Comparison of ENCODE assay signal across 8 cellular contexts in the genomic region with DNA sequence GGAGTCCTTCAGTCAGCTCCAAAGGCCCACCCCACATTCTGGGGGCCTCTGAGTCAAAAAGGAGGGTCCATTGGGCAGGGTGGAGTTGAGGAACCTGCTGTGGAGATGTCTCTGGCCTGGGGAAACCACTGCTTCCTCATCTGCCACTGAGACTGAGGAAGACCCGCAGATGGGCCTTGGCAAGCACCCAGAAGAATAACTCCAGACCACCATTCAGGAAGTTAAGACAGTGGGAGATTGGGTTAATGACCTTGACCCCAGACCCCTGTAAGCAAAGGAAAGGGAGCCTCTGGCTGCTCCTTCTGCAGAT. TPM values are rescaled to one million over a fixed set of nuclear protein-coding genes. Genes with fewer than 3 reads are reported as not detected.
A peak's percentile ranks its signal among the peaks of the same experiment; 100 is the strongest.
DNase-seq lines count a peak whose midpoint lies in the region; TF ChIP-seq lines count a peak whose summit lies in the region.
"Had no signal": no experiment of that assay in that cellular context is flagged by ENCODE, and none has a peak within 500 bp of the region (broad histone marks: within the 10 kb centered on the region; RNA-seq: fewer than 3 reads in every experiment).

No MANE protein-coding gene starts in this region.

- H3K9me3 ChIP-seq in MM.1S (replicated peaks; ENCODE audit: insufficient read depth, low read length): no peaks in the 10 kb centered on the region
- H3K9me3 ChIP-seq in osteoblast (ENCODE audit: low read depth, low read length): no peaks in the 10 kb centered on the region

- no peak overlapping the region for H3K27ac Mint-ChIP-seq in activated naive CD8-positive, alpha-beta T cell treated with anti-CD3 and anti-CD28 coated beads for 36 hours

- DNase-seq in GM06990 (ENCODE audit: extremely low read depth, insufficient read length): no peak
- no peak for DNase-seq in MM.1S
- DNase-seq in activated naive CD8-positive, alpha-beta T cell treated with anti-CD3 and anti-CD28 coated beads for 36 hours: no peak
- DNase-seq in osteoblast (ENCODE audit: insufficient read length, low spot score, missing footprints): no peak
- no peak for DNase-seq in activated effector memory CD4-positive, alpha-beta T cell treated with Interleukin-2 at 50 U/mL for 16 hours
- DNase-seq in NCI-H2107 (lab: John Stamatoyannopoulos, UW): no peak
- no peak for DNase-seq in foreskin fibroblast

- H3K36me3 Mint-ChIP-seq in activated naive CD8-positive, alpha-beta T cell treated with anti-CD3 and anti-CD28 coated beads for 36 hours: no peaks in the 10 kb centered on the region

- peak overlapping the region; percentile 49; the same call in 1 of the 2 replicates for H3K9ac ChIP-seq in MM.1S (ENCODE audit: low read length)

- H2AFZ ChIP-seq in MM.1S (ENCODE audit: low read length) (peak overlapping the region; percentile 67), osteoblast (ENCODE audit: low read length) (no peak overlapping the region)

- H3K4me1 ChIP-seq in MM.1S (ENCODE audit: low read length) (0 out of 2 replicates have a peak, but pooled peaks cover 3% of the 10 kb centered on the region), osteoblast (ENCODE audit: insufficient read depth, low read length) (peaks cover 20% of the 10 kb centered on the region)

- H3K9me2 ChIP-seq in MM.1S (replicated peaks; ENCODE audit: insufficient read depth, low read length): no peaks in the 10 kb centered on the region

- H3K27ac ChIP-seq in MM.1S (ENCODE audit: low read length) (no peak overlapping the region), osteoblast (ENCODE audit: low read depth, low read length) (no peak overlapping the region)

- H3K27me3 ChIP-seq in GM06990 (replicated peaks; ENCODE audit: control insufficient read depth, insufficient read depth, low read length): no peaks in the 10 kb centered on the region
- H3K27me3 ChIP-seq in MM.1S (replicated peaks; ENCODE audit: insufficient read depth, low read length): no peaks in the 10 kb centered on the region
- H3K27me3 ChIP-seq in osteoblast (ENCODE audit: insufficient read depth, low read length): peaks cover 22% of the 10 kb centered on the region

- peaks cover 3% of the 10 kb centered on the region for H3K27me3 Mint-ChIP-seq in activated naive CD8-positive, alpha-beta T cell treated with anti-CD3 and anti-CD28 coated beads for 36 hours

- no peaks in the 10 kb centered on the region for H3F3A ChIP-seq in MM.1S (ENCODE audit: insufficient read depth, low read length)

- peak overlapping the region; percentile 86 for H3K4me2 ChIP-seq in MM.1S (ENCODE audit: low read depth, low read length)
- H3K4me2 ChIP-seq in osteoblast (ENCODE audit: insufficient read depth, low read length): peak overlapping the region; percentile 91

- H3K36me3 ChIP-seq in GM06990 (ENCODE audit: control insufficient read depth, insufficient read depth, low read length): no peaks in the 10 kb centered on the region
- no peaks in the 10 kb centered on the region for H3K36me3 ChIP-seq in MM.1S (replicated peaks; ENCODE audit: insufficient read depth, low read length)
- H3K36me3 ChIP-seq in osteoblast (ENCODE audit: insufficient read depth, low read length): no peaks in the 10 kb centered on the region

- H4K20me1 ChIP-seq in MM.1S (ENCODE audit: insufficient read depth, low read length) (no peaks in the 10 kb centered on the region), osteoblast (ENCODE audit: insufficient read depth, low read length) (no peaks in the 10 kb centered on the region)

- peaks cover 17% of the 10 kb centered on the region for H3K4me1 Mint-ChIP-seq in activated naive CD8-positive, alpha-beta T cell treated with anti-CD3 and anti-CD28 coated beads for 36 hours

- H3K4me3 Mint-ChIP-seq in activated naive CD8-positive, alpha-beta T cell treated with anti-CD3 and anti-CD28 coated beads for 36 hours: peak overlapping the region; percentile 81

- no peaks in the 10 kb centered on the region for H3K9me3 Mint-ChIP-seq in activated naive CD8-positive, alpha-beta T cell treated with anti-CD3 and anti-CD28 coated beads for 36 hours
- H3K9me3 Mint-ChIP-seq: neural crest cell had no signal

- no peak for TF ChIP-seq CTCF in GM06990 (IDR thresholded peaks at IDR 0.05; ENCODE audit: insufficient read depth, low read length, poor library complexity, severe bottlenecking)
- no peak for TF ChIP-seq CTCF in MM.1S (IDR thresholded peaks at IDR 0.05; ENCODE audit: low read length)
- no peak for TF ChIP-seq CTCF in osteoblast (IDR thresholded peaks at IDR 0.05; ENCODE audit: extremely low read depth, low read depth, low read length)
- TF ChIP-seq CTCF in foreskin fibroblast (IDR thresholded peaks at IDR 0.05; ENCODE audit: low read depth, low read length): no peak

- H3K4me3 ChIP-seq in GM06990 (replicated peaks; ENCODE audit: low read depth, low read length) (peak overlapping the region; percentile 59; the same call in 1 of the 2 replicates), MM.1S (ENCODE audit: low read length) (peak overlapping the region; percentile 63), osteoblast (ENCODE audit: insufficient read depth, low read length) (peak overlapping the region; percentile 69), foreskin fibroblast (ENCODE audit: low read depth in 1 of 2, low read length in 2 of 2) (peak overlapping the region in 1 of 2 donors; percentile 45)

- no peaks in the 10 kb centered on the region for H3K79me2 ChIP-seq in MM.1S (ENCODE audit: low read length)
- no peaks in the 10 kb centered on the region for H3K79me2 ChIP-seq in osteoblast (ENCODE audit: insufficient read depth, low read length)

RNA-seq across cellular contexts. Expression of a gene that starts 8.1 kb away (rescaled TPM):
- 100 to 1,000 TPM; 135 to 145 TPM for total RNA-seq in activated naive CD8-positive, alpha-beta T cell treated with anti-CD3 and anti-CD28 coated beads for 36 hours
- total RNA-seq in osteoblast: 41.5 and 48.5 TPM in 2 replicates

RNA-seq across cellular contexts. Expression of a gene that starts 19.6 kb away (rescaled TPM):
- 1 to 10 TPM; 1.1 TPM for total RNA-seq in activated naive CD8-positive, alpha-beta T cell treated with anti-CD3 and anti-CD28 coated beads for 36 hours
- total RNA-seq in osteoblast: 0.29 and 0.72 TPM in 2 replicates

RNA-seq across cellular contexts. Expression of a gene that starts 19.8 kb away (rescaled TPM):
- total RNA-seq in activated naive CD8-positive, alpha-beta T cell treated with anti-CD3 and anti-CD28 coated beads for 36 hours: 100 to 1,000 TPM; 154 to 161 TPM
- total RNA-seq in osteoblast: 14.4 and 14.8 TPM in 2 replicates
